16 cellular contexts compared by ENCODE assay signal in the genomic region with DNA sequence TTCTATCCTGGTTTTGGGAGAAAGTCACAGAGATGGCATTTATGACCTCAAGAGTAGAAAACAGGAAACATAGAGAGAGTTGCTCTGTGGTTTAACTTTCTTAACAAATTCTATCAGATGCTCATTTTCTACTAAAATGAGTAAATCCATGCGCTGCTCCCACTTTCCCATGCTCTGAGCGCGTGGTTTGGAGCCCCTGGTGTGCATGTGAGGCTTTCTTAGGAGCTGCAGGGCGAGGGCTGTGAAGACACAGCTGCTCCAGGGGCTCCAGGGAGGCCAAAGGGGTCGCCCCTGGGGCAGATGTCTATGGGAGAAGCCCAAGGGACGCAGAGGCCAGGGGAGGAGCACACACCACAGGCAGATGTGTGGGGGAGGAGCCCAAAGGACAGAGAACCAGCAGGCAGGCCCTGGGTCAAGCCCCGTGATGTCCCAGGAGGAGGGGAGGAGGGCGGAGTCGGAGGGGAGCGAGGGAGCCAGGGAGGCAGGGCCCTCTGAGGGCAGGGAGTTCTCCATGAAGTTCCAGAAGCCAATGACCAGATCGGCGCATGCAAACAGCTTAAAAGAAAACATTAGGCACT.
DNase-seq lines count a peak whose midpoint lies in the region; ATAC-seq and TF ChIP-seq lines count a peak whose summit lies in the region.
"Had no signal": no experiment of that assay in that cellular context is flagged by ENCODE, and none has a peak within 500 bp of the region (broad histone marks: within the 10 kb centered on the region; RNA-seq: fewer than 3 reads in every experiment).

No MANE protein-coding gene starts in this region.

- DNase-seq in activated naive CD4-positive, alpha-beta T cell treated with anti-CD3 and anti-CD28 coated beads, Interleukin-2, amount 10 ng/mL, durations not matched to agents 7 days and 5 days = no peak
- no peak for DNase-seq in activated naive CD4-positive, alpha-beta T cell treated with Interleukin-2 at 50 U/mL for 16 hours
- DNase-seq in WTC11 (ENCODE audit: low spot score) (peak; percentile 47), iPS DF 4.7 (ENCODE audit: extremely low read depth, low spot score) (peak; percentile 5), NCI-H2227 (lab: John Stamatoyannopoulos, UW; ENCODE audit: unreplicated experiment) (no peak), Karpas-422 (no peak)
- no peak for DNase-seq in stimulated activated naive B cell treated with anti-CD40 and anti-IgM and Interleukin-4, amounts not matched to agents 10 μg/mL and 1 μg/mL and 100 μg/mL, for 72 hours
- DNase-seq: central memory CD4-positive, alpha-beta T cell; immature natural killer cell; NCI-H1417; NCI-H510A treated with DMSO at 0.1 percent for 48 hours; small intestine had no signal

- no peaks in the 10 kb centered on the region for H3K36me3 ChIP-seq in Karpas-422 (ENCODE audit: insufficient read depth, low read length)

- peak overlapping the region; percentile 76 for H3K27ac Mint-ChIP-seq in activated naive CD4-positive, alpha-beta T cell treated with anti-CD3 and anti-CD28 coated beads, Interleukin-2, amount 10 ng/mL, durations not matched to agents 7 days and 5 days
- H3K27ac Mint-ChIP-seq in WTC11 = no peak overlapping the region; the same call in 1 of the 2 replicates
- peak overlapping the region; percentile 71 for H3K27ac Mint-ChIP-seq in stimulated activated naive B cell treated with anti-CD40 and anti-IgM and Interleukin-4, amounts not matched to agents 10 μg/mL and 1 μg/mL and 100 μg/mL, for 72 hours

- no peak overlapping the region for H3K4me2 ChIP-seq in Karpas-422 (ENCODE audit: low read depth, low read length, poor library complexity, severe bottlenecking)

- H3K9me3 Mint-ChIP-seq in activated naive CD4-positive, alpha-beta T cell treated with anti-CD3 and anti-CD28 coated beads, Interleukin-2, amount 10 ng/mL, durations not matched to agents 7 days and 5 days = peaks cover 26% of the 10 kb centered on the region
- peaks cover 10% of the 10 kb centered on the region for H3K9me3 Mint-ChIP-seq in WTC11
- peaks cover 0 to 4% of the 10 kb centered on the region in 2 donors for H3K9me3 Mint-ChIP-seq in stimulated activated naive B cell treated with anti-CD40 and anti-IgM and Interleukin-4, amounts not matched to agents 10 μg/mL and 1 μg/mL and 100 μg/mL, for 72 hours
- H3K9me3 Mint-ChIP-seq: immature natural killer cell had no signal

- no peaks in the 10 kb centered on the region for H3K4me1 ChIP-seq in Karpas-422 (ENCODE audit: low read length)
- H3K4me1 ChIP-seq: suprapubic skin had no signal

- no peak for TF ChIP-seq CTCF in WTC11 (IDR thresholded peaks at IDR 0.05)

- H3K27ac ChIP-seq in Karpas-422 (ENCODE audit: low read length) = no peak overlapping the region
- H3K27ac ChIP-seq: suprapubic skin had no signal

- H3K27me3 ChIP-seq in Karpas-422 (ENCODE audit: low read length) = no peaks in the 10 kb centered on the region
- H3K27me3 ChIP-seq: suprapubic skin had no signal

- POLR2A ChIA-PET in WTC11 (lab: Charles Lee) = no interaction called here

- no peaks in the 10 kb centered on the region for H3K79me2 ChIP-seq in Karpas-422 (ENCODE audit: low read length)

- H3K27me3 Mint-ChIP-seq in activated naive CD4-positive, alpha-beta T cell treated with anti-CD3 and anti-CD28 coated beads, Interleukin-2, amount 10 ng/mL, durations not matched to agents 7 days and 5 days = no peaks in the 10 kb centered on the region
- H3K27me3 Mint-ChIP-seq in WTC11 (ENCODE audit: low read depth) = no peaks in the 10 kb centered on the region
- no peaks in the 10 kb centered on the region for H3K27me3 Mint-ChIP-seq in stimulated activated naive B cell treated with anti-CD40 and anti-IgM and Interleukin-4, amounts not matched to agents 10 μg/mL and 1 μg/mL and 100 μg/mL, for 72 hours
- H3K27me3 Mint-ChIP-seq: IgD-negative memory B cell had no signal

- no peak overlapping the region for H3K4me3 ChIP-seq in Karpas-422 (ENCODE audit: low read length)
- H3K4me3 ChIP-seq: suprapubic skin had no signal

- H3K9me3 ChIP-seq in Karpas-422 (ENCODE audit: low read length) = no peaks in the 10 kb centered on the region
- H3K9me3 ChIP-seq: suprapubic skin had no signal

- H4K20me1 ChIP-seq in Karpas-422 (ENCODE audit: insufficient read depth, low read depth, low read length) = no peaks in the 10 kb centered on the region

- H3K4me3 Mint-ChIP-seq in activated naive CD4-positive, alpha-beta T cell treated with anti-CD3 and anti-CD28 coated beads, Interleukin-2, amount 10 ng/mL, durations not matched to agents 7 days and 5 days = no peak overlapping the region
- no peak overlapping the region for H3K4me3 Mint-ChIP-seq in WTC11
- H3K4me3 Mint-ChIP-seq in stimulated activated naive B cell treated with anti-CD40 and anti-IgM and Interleukin-4, amounts not matched to agents 10 μg/mL and 1 μg/mL and 100 μg/mL, for 72 hours = peak overlapping the region; percentile 44 to 45
- H3K4me3 Mint-ChIP-seq: IgD-negative memory B cell, immature natural killer cell had no signal

- H3K9me2 ChIP-seq in Karpas-422 (replicated peaks; ENCODE audit: insufficient read depth, low read length) = no peaks in the 10 kb centered on the region

- no peak overlapping the region for H3K9ac ChIP-seq in Karpas-422 (ENCODE audit: low read length)

- no peak overlapping the region for H2AFZ ChIP-seq in Karpas-422 (ENCODE audit: low read length)

- H3K36me3 Mint-ChIP-seq in activated naive CD4-positive, alpha-beta T cell treated with anti-CD3 and anti-CD28 coated beads, Interleukin-2, amount 10 ng/mL, durations not matched to agents 7 days and 5 days = peaks cover 61% of the 10 kb centered on the region
- H3K36me3 Mint-ChIP-seq in WTC11 = peaks cover 16% of the 10 kb centered on the region
- peaks cover 35 to 53% of the 10 kb centered on the region in 2 donors for H3K36me3 Mint-ChIP-seq in stimulated activated naive B cell treated with anti-CD40 and anti-IgM and Interleukin-4, amounts not matched to agents 10 μg/mL and 1 μg/mL and 100 μg/mL, for 72 hours

- H3K4me1 Mint-ChIP-seq in activated naive CD4-positive, alpha-beta T cell treated with anti-CD3 and anti-CD28 coated beads, Interleukin-2, amount 10 ng/mL, durations not matched to agents 7 days and 5 days = peaks cover 65% of the 10 kb centered on the region
- peaks cover 20% of the 10 kb centered on the region for H3K4me1 Mint-ChIP-seq in WTC11
- H3K4me1 Mint-ChIP-seq in stimulated activated naive B cell treated with anti-CD40 and anti-IgM and Interleukin-4, amounts not matched to agents 10 μg/mL and 1 μg/mL and 100 μg/mL, for 72 hours = peaks cover 32 to 39% of the 10 kb centered on the region in 2 donors

- ATAC-seq in WTC11 (peak; percentile 91), GM19397 (IDR thresholded peaks at IDR 0.05; ENCODE audit: unreplicated experiment) (no peak)
- peak; percentile 33 to 55 for ATAC-seq in stimulated activated naive B cell treated with anti-CD40 and anti-IgM and Interleukin-4, amounts not matched to agents 10 μg/mL and 1 μg/mL and 100 μg/mL, for 72 hours (replicated peaks)
- ATAC-seq: Panc1 had no signal

- CTCF ChIA-PET in activated naive CD4-positive, alpha-beta T cell treated with anti-CD3 and anti-CD28 coated beads, Interleukin-2, amount 10 ng/mL, durations not matched to agents 7 days and 5 days (lab: Charles Lee) = no interaction called here
- CTCF ChIA-PET in WTC11 (lab: Charles Lee) = interaction anchor here (0.5 to 1.0 kb wide), 2 partner anchors 37 to 42 kb away, joined by 3 to 4 read pairs; no protein-coding TSS in a partner anchor

TF ChIP-seq in WTC11, 78 proteins besides CTCF, POLR2A, EP300 and RAD21:
- TF ChIP-seq ZNF423 (CRISPR knock-in tag; IDR thresholded peaks at IDR 0.05) = peak; percentile 15; the same call in 1 of the 2 replicates
- TF ChIP-seq CBFB (CRISPR knock-in tag; IDR thresholded peaks at IDR 0.05; ENCODE audit: low read depth) = no peak

Comparison
In these comparisons a context has a peak if more than half of its experiments do, and no peak if none do; other contexts are left out.
1. DNase-seq: peak in WTC11 (single experiment) and iPS DF 4.7 (single experiment); none in activated naive CD4-positive, alpha-beta T cell treated with anti-CD3 and anti-CD28 coated beads, Interleukin-2, amount 10 ng/mL, durations not matched to agents 7 days and 5 days (single experiment), activated naive CD4-positive, alpha-beta T cell treated with Interleukin-2 at 50 U/mL for 16 hours (single experiment), stimulated activated naive B cell treated with anti-CD40 and anti-IgM and Interleukin-4, amounts not matched to agents 10 μg/mL and 1 μg/mL and 100 μg/mL, for 72 hours (single experiment), NCI-H2227 (single experiment) and Karpas-422 (single experiment).
2. H3K4me3 Mint-ChIP-seq: peak in stimulated activated naive B cell treated with anti-CD40 and anti-IgM and Interleukin-4, amounts not matched to agents 10 μg/mL and 1 μg/mL and 100 μg/mL, for 72 hours (2 of 2); none in activated naive CD4-positive, alpha-beta T cell treated with anti-CD3 and anti-CD28 coated beads, Interleukin-2, amount 10 ng/mL, durations not matched to agents 7 days and 5 days (single experiment) and WTC11 (single experiment).